9 cellular contexts compared by ENCODE assay signal in the genomic region with DNA sequence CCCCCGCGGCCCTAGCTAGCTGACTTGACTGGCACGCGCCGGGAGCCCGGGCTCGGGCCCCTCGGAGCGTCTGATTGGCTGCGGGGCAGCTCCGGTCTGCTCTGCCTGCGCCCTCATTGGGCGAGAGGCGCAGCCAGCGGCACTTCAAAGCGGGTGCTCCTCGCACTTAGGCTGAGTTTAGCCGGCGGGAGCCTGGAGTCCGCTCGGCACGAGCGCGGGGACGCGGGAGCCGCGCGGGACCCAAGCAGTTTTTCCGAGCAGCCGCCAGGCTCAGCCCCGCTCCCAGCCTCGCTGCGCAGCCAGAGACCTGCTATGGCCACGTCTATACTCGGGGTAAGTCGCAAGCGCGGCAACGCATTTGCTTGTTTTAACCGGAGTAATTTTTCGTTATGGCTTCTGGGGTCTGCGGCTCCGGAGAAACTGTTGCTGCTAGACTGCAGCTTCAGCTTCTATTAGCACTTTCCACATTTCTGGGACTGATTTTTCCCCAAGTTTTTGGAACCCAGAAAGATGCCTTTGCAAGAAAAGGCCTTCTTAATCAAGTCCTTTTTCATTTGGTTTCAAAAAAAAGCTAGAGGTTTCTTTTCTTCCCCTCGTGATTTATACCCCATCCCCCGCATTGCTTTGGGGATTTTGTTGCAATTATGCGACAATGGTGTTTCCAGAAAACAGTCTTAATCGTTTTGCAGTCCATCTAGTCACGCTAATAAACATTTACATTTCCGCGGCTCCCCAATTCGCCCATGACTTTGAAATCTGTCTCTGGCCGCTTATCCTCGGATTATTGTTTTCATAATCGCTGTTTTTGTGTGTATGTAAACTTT. TPM values are rescaled to one million over a fixed set of nuclear protein-coding genes. Genes with fewer than 3 reads are reported as not detected.
A peak's percentile ranks its signal among the peaks of the same experiment; 100 is the strongest.
DNase-seq lines count a peak whose midpoint lies in the region; ATAC-seq, FAIRE-seq and TF ChIP-seq lines count a peak whose summit lies in the region.
"Had no signal": no experiment of that assay in that cellular context is flagged by ENCODE, and none has a peak within 500 bp of the region (broad histone marks: within the 10 kb centered on the region; RNA-seq: fewer than 3 reads in every experiment).

TSS of gene SP9 (plus strand) at position 174 of the 824 bp plus-strand sequence. CDS start at position 313, 139 bp downstream.

- no peak within 1 kb of the TSS for H3K9ac ChIP-seq in HepG2 (ENCODE audit: insufficient read depth, low read depth, low read length)

- CTCF ChIA-PET in HepG2 (lab: Yijun Ruan, JAX; ENCODE audit: low intra/inter-chr PET ratio, low total read pairs), result no interaction called here

- H3K36me3 ChIP-seq in HepG2 (replicated peaks in 1 of 2; ENCODE audit: control insufficient read depth in 1 of 2, insufficient read depth in 2 of 2, low read length in 2 of 2) (no peaks in the 10 kb centered on the region), right lobe of liver (no peaks in the 10 kb centered on the region), breast epithelium (no peaks in the 10 kb centered on the region), gastroesophageal sphincter (no peaks in the 10 kb centered on the region)

- H3K27ac ChIP-seq in HepG2 (ENCODE audit: extremely low read length, insufficient read depth, low read length), result no peak within 1 kb of the TSS
- H3K27ac ChIP-seq in right lobe of liver, result no peak within 1 kb of the TSS
- peak within 1 kb of the TSS in 1 of 2 donors; percentile 28 for H3K27ac ChIP-seq in breast epithelium
- H3K27ac ChIP-seq in gastroesophageal sphincter, result no peak within 1 kb of the TSS

- WGBS in HepG2 (ENCODE audit: low lambda C conversion rate), result 56% methylated on average over 36 of the region's 55 CpGs
- 7% methylated on average over 21 of the region's 55 CpGs for WGBS in right lobe of liver (ENCODE audit: insufficient coverage, low coverage, low lambda C conversion rate, missing lambda C conversion rate)
- WGBS in gastroesophageal sphincter (ENCODE audit: low coverage in 1 of 2), 2 donors, result 5 to 9% methylated on average over 12 to 23 of the region's 55 CpGs

- no peaks in the 10 kb centered on the region for H3K79me2 ChIP-seq in HepG2 (ENCODE audit: insufficient read depth, low read length)

- intact Hi-C loops in HepG2 (cut with micrococcal nuclease; ENCODE audit: unreplicated experiment), result loop anchor here (5.0 kb wide), 1 partner anchor 88 kb away; the partner anchor contains the start of gene OLA1
- intact Hi-C loops in right lobe of liver (cut with DNase I), result no loop called here
- intact Hi-C loops in breast epithelium (cut with DNase I; ENCODE audit: low total_unique reads), result no loop called here

- TF ChIP-seq POLR2A in HepG2 (IDR thresholded peaks at IDR 0.05; ENCODE audit: insufficient read depth in 1 of 2, low read depth in 2 of 2, low read length in 2 of 2) (no peak), right lobe of liver (IDR thresholded peaks at IDR 0.05) (no peak), breast epithelium (IDR thresholded peaks at IDR 0.05) (no peak), gastroesophageal sphincter (IDR thresholded peaks at IDR 0.05) (no peak)

- H4K20me1 ChIP-seq in HepG2 (ENCODE audit: insufficient read depth, low read length), result peaks cover 3% of the 10 kb centered on the region; the same call in 1 of the 2 replicates

- no peak for TF ChIP-seq RAD21 in HepG2 (CRISPR knock-in tag; IDR thresholded peaks at IDR 0.05)

- H3K9me3 ChIP-seq in HepG2 (ENCODE audit: low read length), result no peaks in the 10 kb centered on the region
- no peaks in the 10 kb centered on the region for H3K9me3 ChIP-seq in right lobe of liver
- H3K9me3 ChIP-seq in breast epithelium, result no peaks in the 10 kb centered on the region
- peaks cover 0 to 4% (median 0%) of the 10 kb centered on the region in 3 donors for H3K9me3 ChIP-seq in gastroesophageal sphincter

- H3K27me3 ChIP-seq in HepG2 (ENCODE audit: control insufficient read depth in 1 of 2, insufficient read depth in 2 of 2, low read length in 2 of 2) (peaks cover 18 to 89% of the 10 kb centered on the region in 2 experiments), right lobe of liver (peaks cover 29 to 80% of the 10 kb centered on the region in 2 donors), breast epithelium (peaks cover 6 to 99% of the 10 kb centered on the region in 2 donors), gastroesophageal sphincter (peaks cover 100% of the 10 kb centered on the region)

- peak within 1 kb of the TSS; percentile 98 for H3K4me2 ChIP-seq in HepG2 (ENCODE audit: low read depth, low read length)

- no peak for TF ChIP-seq EP300 in HepG2 (IDR thresholded peaks at IDR 0.05; ENCODE audit: low read depth in 2 of 2, low read length in 2 of 2)
- TF ChIP-seq EP300 in HepG2 (CRISPR knock-in tag; IDR thresholded peaks at IDR 0.05; ENCODE audit: borderline replicate concordance), result no peak
- no peak for TF ChIP-seq EP300 in gastroesophageal sphincter (IDR thresholded peaks at IDR 0.05)

- H2AFZ ChIP-seq in HepG2 (ENCODE audit: low read length), result no peak within 1 kb of the TSS

- H3K4me3 ChIP-seq in HepG2 (replicated peaks in 1 of 3; ENCODE audit: insufficient read depth in 1 of 3, low read depth in 2 of 3, low read length in 3 of 3) (peak within 1 kb of the TSS; percentile 35 to 72 (median 63)), right lobe of liver (no peak within 1 kb of the TSS), breast epithelium (peak within 1 kb of the TSS; percentile 28 to 58 (median 38)), gastroesophageal sphincter (peak within 1 kb of the TSS in 1 of 2 donors; percentile 45)

- POLR2A ChIA-PET in HepG2 (lab: Yijun Ruan, JAX), result interaction anchor here (0.6 to 1.2 kb wide), 2 partner anchors 61 to 84 kb away, joined by 3 read pairs; partner anchors contain the start of gene SCRN3

- DNase-seq in HepG2 (ENCODE audit: low spot score), result peak; percentile 44
- no peak for DNase-seq in right lobe of liver
- DNase-seq in NCI-H748 treated with DMSO at 0.1 percent for 48 hours (lab: John Stamatoyannopoulos, UW), result peak; percentile 40
- no peak for DNase-seq in breast epithelium (ENCODE audit: low spot score in 2 of 2)
- DNase-seq in myocyte (ENCODE audit: low read depth), result peak; percentile 62
- DNase-seq in AML-193 (lab: John Stamatoyannopoulos, UW), result no peak

- H3K4me1 ChIP-seq in HepG2 (ENCODE audit: insufficient read depth, low read length) (peaks cover 53% of the 10 kb centered on the region), right lobe of liver (peaks cover 0 to 35% (median 0%) of the 10 kb centered on the region in 4 donors), breast epithelium (peaks cover 0 to 10% of the 10 kb centered on the region in 2 donors), gastroesophageal sphincter (peaks cover 0 to 61% (median 18%) of the 10 kb centered on the region in 3 donors)

- ATAC-seq in HepG2 (peak; percentile 55), right lobe of liver (no peak), GM18502 (IDR thresholded peaks at IDR 0.05; ENCODE audit: poor library complexity, unreplicated experiment) (no peak), gastroesophageal sphincter (no peak)

- in situ Hi-C loops in HepG2 (cut with HindIII; ENCODE audit: extremely low pct_ligation_motif_present, low pct_unique_long_range_greater_than_20kb), result loop anchor here (5.0 kb wide), 1 partner anchor 88 kb away; the partner anchor contains the start of gene OLA1

- no peak for FAIRE-seq in HepG2 (lab: Jason Lieb, UNC)

- TF ChIP-seq CTCF in HepG2 (CRISPR knock-in tag; IDR thresholded peaks at IDR 0.05) (no peak), right lobe of liver (IDR thresholded peaks at IDR 0.05) (no peak), breast epithelium (IDR thresholded peaks at IDR 0.05) (no peak), gastroesophageal sphincter (IDR thresholded peaks at IDR 0.05) (no peak)

- no TSS peak for BruUV-seq in HepG2 (replicated peaks; lab: Mats Ljungman, UMichigan)

RNA-seq across cellular contexts. Expression of gene SP9, which starts in this region (rescaled TPM):
- not detected in 2 replicates for total RNA-seq in HepG2 (2016; rRNA removed; fragmentation: Illumina TruSeq; extraction: Trizol)
- not detected in 2 replicates for total RNA-seq in HepG2 (2016; cell fraction: cytosol; rRNA removed; fragmentation: Illumina TruSeq; extraction: Trizol; ENCODE audit: low read depth)
- total RNA-seq in HepG2 (2016; cell fraction: insoluble cytoplasmic fraction; rRNA removed; fragmentation: Illumina TruSeq; extraction: Trizol), result not detected in 2 replicates
- not detected in 2 replicates for total RNA-seq in HepG2 (2016; cell fraction: membrane; rRNA removed; fragmentation: Illumina TruSeq; extraction: Trizol)
- total RNA-seq in HepG2 (2016; cell fraction: nucleus; rRNA removed; fragmentation: Illumina TruSeq; extraction: Trizol), result not detected in 2 replicates
- polyA plus RNA-seq in HepG2 (2011; rRNA removed), result not detected in 2 replicates
- polyA plus RNA-seq in HepG2 (2011; cell fraction: cytosol; rRNA removed), result not detected in 2 replicates
- polyA plus RNA-seq in HepG2 (2011; cell fraction: nucleus; rRNA removed), result not detected in 2 replicates
- polyA plus RNA-seq in HepG2 (2012), result 0.07 TPM in 1 of 2 replicates, not detected in the other
- polyA plus RNA-seq in HepG2 (2016; cell fraction: cytosol; fragmentation: Illumina TruSeq; extraction: Trizol; ENCODE audit: low read depth), result not detected in 2 replicates
- not detected in 2 replicates for polyA plus RNA-seq in HepG2 (2016; cell fraction: insoluble cytoplasmic fraction; fragmentation: Illumina TruSeq; extraction: Trizol; ENCODE audit: low read depth)
- not detected in 2 replicates for polyA plus RNA-seq in HepG2 (2016; cell fraction: membrane; fragmentation: Illumina TruSeq; extraction: Trizol; ENCODE audit: low read depth)
- not detected in 2 replicates for polyA plus RNA-seq in HepG2 (2016; cell fraction: nucleus; fragmentation: Illumina TruSeq; extraction: Trizol; ENCODE audit: insufficient read depth, low read depth)
- polyA minus RNA-seq in HepG2 (2011; rRNA and poly(A)+ RNA removed; ENCODE audit: low replicate concordance), result not detected in 2 replicates
- not detected in 2 replicates for polyA minus RNA-seq in HepG2 (2011; cell fraction: cytosol; rRNA and poly(A)+ RNA removed)
- polyA minus RNA-seq in HepG2 (2011; cell fraction: nucleus; rRNA and poly(A)+ RNA removed), result not detected in 2 replicates
- total RNA-seq in right lobe of liver, result not detected
- under 1 TPM in 2 of 3 donors, not detected in 1; 0.33 to 0.80 TPM for total RNA-seq in breast epithelium
- total RNA-seq in myocyte, result 0.05 and 0.16 TPM in 2 replicates
- polyA plus RNA-seq in myocyte (2012), result not detected
- not detected for total RNA-seq in gastroesophageal sphincter
- polyA plus RNA-seq: adipose tissue had no signal

Comparison
In these comparisons a context has a peak if more than half of its experiments do, and no peak if none do; other contexts are left out.
1. Peak in DNase-seq, ATAC-seq, H3K4me3 ChIP-seq and H3K4me2 ChIP-seq in HepG2; RNA of the gene not detected or under 1 TPM.
2. Peak in DNase-seq in myocyte; RNA of the gene not detected or under 1 TPM.
3. H3K4me3 ChIP-seq: peak in breast epithelium (3 of 3); none in right lobe of liver (0 of 3).